20 cellular contexts compared by ENCODE assay signal in genomic region chr2:58992062-58992736, GRCh38.
A peak's percentile ranks its signal among the peaks of the same experiment; 100 is the strongest.
DNase-seq lines count a peak whose midpoint lies in the region; ATAC-seq, FAIRE-seq and TF ChIP-seq lines count a peak whose summit lies in the region.
"Had no signal": no experiment of that assay in that cellular context is flagged by ENCODE, and none has a peak within 500 bp of the region (broad histone marks: within the 10 kb centered on the region; RNA-seq: fewer than 3 reads in every experiment).

No MANE protein-coding gene starts in this region.

- no peak overlapping the region for H4K5ac ChIP-seq in mesendoderm (ENCODE audit: low read length)

- H3K23ac ChIP-seq in mesendoderm (ENCODE audit: low read length), result no peak overlapping the region

- POLR2A ChIA-PET in A549 (lab: Yijun Ruan, JAX), result no interaction called here

- 7% methylated on average over 4 of the region's 4 CpGs for WGBS in A549 (ENCODE audit: missing lambda C conversion rate)
- 29 to 30% methylated on average over 4 of the region's 4 CpGs for WGBS in GM23248 (ENCODE audit: low coverage in 1 of 2, low lambda C conversion rate in 2 of 2, missing lambda C conversion rate in 2 of 2), 2 experiments
- no CpG with 5 or more reads among the region's 4 CpGs for WGBS in mesendoderm (ENCODE audit: extremely low coverage, insufficient coverage, low lambda C conversion rate)
- 50% methylated on average over 4 of the region's 4 CpGs for WGBS in hepatocyte (ENCODE audit: low lambda C conversion rate, missing lambda C conversion rate)

- no peak for FAIRE-seq in A549 (lab: Jason Lieb, UNC)
- FAIRE-seq: D721Med, GM19239 had no signal

- ATAC-seq in A549, result peak; percentile 91 to 95
- no peak for ATAC-seq in HG03196 (IDR thresholded peaks at IDR 0.05; ENCODE audit: unreplicated experiment)
- no peak for ATAC-seq in Right ventricle myocardium superior (ENCODE audit: poor library complexity)
- ATAC-seq: esophagus mucosa, heart right ventricle, K562, Right ventricle myocardium inferior had no signal

- no peak for TF ChIP-seq POLR2A in A549 (IDR thresholded peaks at IDR 0.05; ENCODE audit: low read length)

- no peak overlapping the region for H3K4me3 ChIP-seq in A549
- no peak overlapping the region for H3K4me3 ChIP-seq in GM23248
- H3K4me3 ChIP-seq in mesendoderm (ENCODE audit: low read length), result no peak overlapping the region
- no peak overlapping the region for H3K4me3 ChIP-seq in hepatocyte
- H3K4me3 ChIP-seq: dorsolateral prefrontal cortex, heart right ventricle, K562 had no signal

- no peak overlapping the region for H3K9ac ChIP-seq in GM23248
- no peak overlapping the region for H3K9ac ChIP-seq in mesendoderm (ENCODE audit: low read length)

- TF ChIP-seq CTCF in A549 (IDR thresholded peaks at IDR 0.05) (no peak), hepatocyte (IDR thresholded peaks at IDR 0.05; ENCODE audit: poor library complexity) (no peak)

- H3K4ac ChIP-seq in mesendoderm (ENCODE audit: low read depth, low read length), result no peak overlapping the region

- intact Hi-C loops in Right ventricle myocardium superior (cut with DNase I), result no loop called here

- no peak overlapping the region for H2BK5ac ChIP-seq in mesendoderm (ENCODE audit: low read length)

- H3K9me2 ChIP-seq in GM23248 (ENCODE audit: insufficient read depth), result no peaks in the 10 kb centered on the region
- no peaks in the 10 kb centered on the region for H3K9me2 ChIP-seq in hepatocyte (replicated peaks; ENCODE audit: insufficient read depth)

- no peaks in the 10 kb centered on the region for H3K36me3 ChIP-seq in GM23248 (ENCODE audit: low read depth)
- no peaks in the 10 kb centered on the region for H3K36me3 ChIP-seq in mesendoderm (ENCODE audit: control insufficient read depth, insufficient read depth, low read length)
- H3K36me3 ChIP-seq in hepatocyte (replicated peaks; ENCODE audit: insufficient read depth, low read depth), result no peaks in the 10 kb centered on the region
- H3K36me3 ChIP-seq: heart right ventricle had no signal

- CTCF ChIA-PET in A549 (lab: Yijun Ruan, JAX), result interaction anchor here (0.5 to 0.7 kb wide), 3 partner anchors 331 to 1232 kb away, joined by 3 to 4 read pairs (median 3); no protein-coding TSS in a partner anchor

- 0 out of 2 replicates have a peak, but pooled peaks cover 5% of the 10 kb centered on the region for H3K27me3 ChIP-seq in GM23248 (replicated peaks; ENCODE audit: insufficient read depth)
- no peaks in the 10 kb centered on the region for H3K27me3 ChIP-seq in mesendoderm (ENCODE audit: insufficient read depth, low read length, poor library complexity)
- H3K27me3 ChIP-seq in hepatocyte, result no peaks in the 10 kb centered on the region
- H3K27me3 ChIP-seq: dorsolateral prefrontal cortex, heart right ventricle had no signal

- H2AK5ac ChIP-seq in mesendoderm (ENCODE audit: low read length), result no peak overlapping the region

- H3K79me1 ChIP-seq in mesendoderm (ENCODE audit: low read length), result no peaks in the 10 kb centered on the region

- H3K79me2 ChIP-seq in GM23248 (ENCODE audit: insufficient read depth), result no peaks in the 10 kb centered on the region
- H3K79me2 ChIP-seq in mesendoderm (ENCODE audit: control insufficient read depth, insufficient read depth, low read length), result no peaks in the 10 kb centered on the region
- no peaks in the 10 kb centered on the region for H3K79me2 ChIP-seq in hepatocyte

- H3K56ac ChIP-seq in mesendoderm (ENCODE audit: low read length), result no peak overlapping the region

- no peak for TF ChIP-seq RAD21 in A549 (conservative IDR thresholded peaks at IDR 0.05 in 1 of 2, IDR thresholded peaks at IDR 0.05 in 1 of 2)

- in situ Hi-C loops in GM23248 (cut with MboI), result no loop called here

- H3K4me2 ChIP-seq in A549 (peak overlapping the region; percentile 60), GM23248 (ENCODE audit: unreplicated experiment) (no peak overlapping the region), mesendoderm (ENCODE audit: low read length) (no peak overlapping the region), hepatocyte (no peak overlapping the region)

- no peak overlapping the region for H2BK120ac ChIP-seq in mesendoderm (ENCODE audit: low read depth, low read length)

- DNase-seq in A549 (ENCODE audit: low read depth in 1 of 2, low spot score in 1 of 2) (peak in 1 of 2 experiments; percentile 81), GM23248 (peak; percentile 6), amniotic epithelial cell (ENCODE audit: low read depth) (peak; percentile 69), mesendoderm (peak; percentile 28), Right ventricle myocardium superior (no peak), hepatocyte (ENCODE audit: low spot score) (no peak)
- no peak for DNase-seq in activated CD8-positive, alpha-beta memory T cell treated with anti-CD3 and anti-CD28 coated beads, Interleukin-2, amount 50 U/mL, for 48 hours
- DNase-seq: activated CD4-positive, alpha-beta T cell treated with anti-CD3 and anti-CD28 coated beads for 1 hour; activated gamma-delta T cell treated with Interleukin-2 at 50 U/mL for 16 hours; AML-193; aorta; dorsolateral prefrontal cortex; heart right ventricle; NCI-H1092 treated with DMSO at 0.1 percent for 48 hours had no signal

- no peak for TF ChIP-seq EP300 in A549 (IDR thresholded peaks at IDR 0.05)

- no peak overlapping the region for H2AFZ ChIP-seq in GM23248
- H2AFZ ChIP-seq in hepatocyte, result no peak overlapping the region

- H3K4me1 ChIP-seq in A549 (peaks cover 13% of the 10 kb centered on the region; the same call in 1 of the 3 replicates), GM23248 (ENCODE audit: insufficient read depth) (no peaks in the 10 kb centered on the region), mesendoderm (ENCODE audit: control insufficient read depth, low read depth, low read length) (no peaks in the 10 kb centered on the region), hepatocyte (ENCODE audit: insufficient read depth) (no peaks in the 10 kb centered on the region)
- H3K4me1 ChIP-seq: heart right ventricle had no signal

- H4K8ac ChIP-seq in mesendoderm (ENCODE audit: low read depth, low read length), result no peak overlapping the region

- H2BK15ac ChIP-seq in mesendoderm (replicated peaks; ENCODE audit: low read depth), result no peak overlapping the region

- no peak overlapping the region; a peak in 1 of 6 replicates for H3K27ac ChIP-seq in A549
- no peak overlapping the region for H3K27ac ChIP-seq in GM23248
- no peak overlapping the region for H3K27ac ChIP-seq in mesendoderm (ENCODE audit: low read depth, low read length)
- H3K27ac ChIP-seq in hepatocyte, result no peak overlapping the region
- H3K27ac ChIP-seq: dorsolateral prefrontal cortex, heart right ventricle had no signal

- no peaks in the 10 kb centered on the region for H4K20me1 ChIP-seq in GM23248 (ENCODE audit: insufficient read depth)
- H4K20me1 ChIP-seq in hepatocyte (ENCODE audit: insufficient read depth, poor library complexity, severe bottlenecking), result no peaks in the 10 kb centered on the region

- H3F3A ChIP-seq in GM23248 (ENCODE audit: insufficient read depth), result no peaks in the 10 kb centered on the region

- H3K18ac ChIP-seq in mesendoderm (ENCODE audit: low read length), result no peak overlapping the region

- H3K9me3 ChIP-seq in A549, result 0 out of 3 replicates have a peak, but pooled peaks cover 8% of the 10 kb centered on the region
- H3K9me3 ChIP-seq in GM23248 (ENCODE audit: low read depth), result no peaks in the 10 kb centered on the region
- no peaks in the 10 kb centered on the region for H3K9me3 ChIP-seq in hepatocyte (ENCODE audit: low read depth)

TF ChIP-seq in A549, 52 proteins besides CTCF, POLR2A, EP300 and RAD21:
- TF ChIP-seq TP53 (CRISPR knock-in tag; IDR thresholded peaks at IDR 0.05) (no peak), EHF (CRISPR knock-in tag; IDR thresholded peaks at IDR 0.05) (no peak), BCL3 (IDR thresholded peaks at IDR 0.05) (no peak), FOSL2 (IDR thresholded peaks at IDR 0.05) (no peak), FOSL2 (CRISPR knock-in tag; IDR thresholded peaks at IDR 0.05) (peak; percentile 57), HES2 (IDR thresholded peaks at IDR 0.05) (no peak), SREBF2 (IDR thresholded peaks at IDR 0.05) (no peak), HOXA7 (CRISPR knock-in tag; IDR thresholded peaks at IDR 0.05) (no peak), CHD2 (IDR thresholded peaks at IDR 0.05; ENCODE audit: low read length, partially characterized antibody) (no peak), GATA3 (IDR thresholded peaks at IDR 0.05; ENCODE audit: borderline replicate concordance) (peak; percentile 44; the same call in 1 of the 2 replicates), RCOR1 (IDR thresholded peaks at IDR 0.05; ENCODE audit: low read depth, low read length) (no peak)

Comparison
In these comparisons a context has a peak if more than half of its experiments do, and no peak if none do; other contexts are left out.
1. ATAC-seq: peak in A549 (2 of 2); none in HG03196 (single experiment) and Right ventricle myocardium superior (single experiment).
2. DNase-seq: peak in GM23248 (single experiment), amniotic epithelial cell (single experiment) and mesendoderm (single experiment); none in activated CD8-positive, alpha-beta memory T cell treated with anti-CD3 and anti-CD28 coated beads, Interleukin-2, amount 50 U/mL, for 48 hours (single experiment), Right ventricle myocardium superior (single experiment) and hepatocyte (single experiment).